ENCODE assay signal across 10 cellular contexts in genomic region chr19:35828694-35829301, GRCh38. TPM values are rescaled to one million over a fixed set of nuclear protein-coding genes. Genes with fewer than 3 reads are reported as not detected.
DNase-seq lines count a peak whose midpoint lies in the region; ATAC-seq, FAIRE-seq and TF ChIP-seq lines count a peak whose summit lies in the region.
"Had no signal": no experiment of that assay in that cellular context is flagged by ENCODE, and none has a peak within 500 bp of the region (broad histone marks: within the 10 kb centered on the region; RNA-seq: fewer than 3 reads in every experiment).

No MANE protein-coding gene starts in this region.

- peaks cover 24% of the 10 kb centered on the region for H3K27me3 Mint-ChIP-seq in activated CD8-positive, alpha-beta T cell treated with anti-CD3 and anti-CD28 coated beads for 36 hours
- H3K27me3 Mint-ChIP-seq in neural crest cell (ENCODE audit: low read depth) = peaks cover 77% of the 10 kb centered on the region

- H3K9ac ChIP-seq in IMR-90 (ENCODE audit: low read depth, low read length) = no peak overlapping the region

- H3K9me3 Mint-ChIP-seq in activated CD8-positive, alpha-beta T cell treated with anti-CD3 and anti-CD28 coated beads for 36 hours = no peaks in the 10 kb centered on the region
- no peaks in the 10 kb centered on the region for H3K9me3 Mint-ChIP-seq in neural crest cell

- H2AK5ac ChIP-seq in IMR-90 (ENCODE audit: low read depth, low read length) = no peak overlapping the region

- no TSS peak for BruUV-seq in IMR-90 (replicated peaks; lab: Mats Ljungman, UMichigan)

- dilution Hi-C loops in IMR-90 (cut with HindIII; ENCODE audit: low sequenced_read_pairs, unreplicated experiment) = no loop called here

- H3K56ac ChIP-seq in IMR-90 (ENCODE audit: extremely low read depth, insufficient read depth, low read length) = no peak overlapping the region

- H3K36me3 ChIP-seq in IMR-90 (ENCODE audit: control insufficient read depth, insufficient read depth, low read length) = no peaks in the 10 kb centered on the region

- CTCF ChIA-PET in IMR-90 (lab: Yijun Ruan, JAX) = interaction anchor here (0.6 kb wide), 1 partner anchor 13 kb away, joined by 3 read pairs; no protein-coding TSS in a partner anchor
- CTCF ChIA-PET in activated CD8-positive, alpha-beta T cell treated with anti-CD3 and anti-CD28 coated beads for 36 hours (lab: Charles Lee) = no interaction called here

- no peak overlapping the region for H3K27ac Mint-ChIP-seq in activated CD8-positive, alpha-beta T cell treated with anti-CD3 and anti-CD28 coated beads for 36 hours
- no peak overlapping the region for H3K27ac Mint-ChIP-seq in neural crest cell (ENCODE audit: unreplicated experiment)

- H3K27me3 ChIP-seq in IMR-90 (ENCODE audit: control insufficient read depth, insufficient read depth, low read length) = peaks cover 9% of the 10 kb centered on the region

- H3K27ac ChIP-seq in IMR-90 (ENCODE audit: insufficient read depth, low read length) = no peak overlapping the region
- H3K27ac ChIP-seq: psoas muscle, VCaP had no signal

- no peak for FAIRE-seq in RCC 7860 (lab: Jason Lieb, UNC)

- TF ChIP-seq RAD21 in IMR-90 (IDR thresholded peaks at IDR 0.05; ENCODE audit: low read length) = no peak

- H2BK5ac ChIP-seq in IMR-90 (ENCODE audit: low read depth, low read length, poor library complexity, severe bottlenecking) = no peak overlapping the region

- H2AK9ac ChIP-seq in IMR-90 (replicated peaks; ENCODE audit: low read depth, low read length, poor library complexity) = no peak overlapping the region

- no peak overlapping the region for H2AFZ ChIP-seq in IMR-90 (replicated peaks; ENCODE audit: low read length, poor library complexity)

- DNase-seq in A172 (ENCODE audit: low spot score) (peak; percentile 60), IMR-90 (peak; percentile 67), fibroblast of gingiva (ENCODE audit: low read depth) (peak; percentile 22), neural crest cell (ENCODE audit: low read depth, low spot score) (peak; percentile 80), NCI-H146 (lab: John Stamatoyannopoulos, UW) (no peak), RCC 7860 (ENCODE audit: low spot score) (no peak), NCI-H526 treated with DMSO at 0.1 percent for 48 hours (lab: John Stamatoyannopoulos, UW) (no peak)
- DNase-seq in activated CD8-positive, alpha-beta T cell treated with anti-CD3 and anti-CD28 coated beads for 36 hours = peak; percentile 75

- H3K18ac ChIP-seq in IMR-90 (ENCODE audit: low read depth, low read length) = no peak overlapping the region

- H3K9me1 ChIP-seq in IMR-90 (ENCODE audit: insufficient read depth, low read length) = no peaks in the 10 kb centered on the region

- H3K4ac ChIP-seq in IMR-90 (ENCODE audit: low read depth, low read length) = no peak overlapping the region

- no peak overlapping the region for H4K8ac ChIP-seq in IMR-90 (ENCODE audit: low read depth in 2 of 2, low read length in 2 of 2)

- no peaks in the 10 kb centered on the region for H4K20me1 ChIP-seq in IMR-90 (ENCODE audit: insufficient read depth, low read length)

- H2BK15ac ChIP-seq in IMR-90 (ENCODE audit: low read depth, low read length) = no peak overlapping the region

- no peak overlapping the region for H3K23ac ChIP-seq in IMR-90 (ENCODE audit: low read depth, low read length)

- no peak overlapping the region for H4K91ac ChIP-seq in IMR-90 (ENCODE audit: insufficient read depth, low read depth, low read length)

- H3K4me2 ChIP-seq in IMR-90 (ENCODE audit: low read depth, low read length) = no peak overlapping the region

- no peak overlapping the region for H3K4me3 Mint-ChIP-seq in activated CD8-positive, alpha-beta T cell treated with anti-CD3 and anti-CD28 coated beads for 36 hours
- no peak overlapping the region for H3K4me3 Mint-ChIP-seq in neural crest cell

- WGBS in IMR-90 (ENCODE audit: extremely low coverage in 2 of 2, insufficient read length in 1 of 2), 2 experiments = no CpG with 5 or more reads among the region's 12 CpGs

- in situ Hi-C loops in IMR-90 (cut with MboI; ENCODE audit: low sequenced_read_pairs) = no loop called here

- TF ChIP-seq CTCF in IMR-90 (conservative IDR thresholded peaks at IDR 0.05; ENCODE audit: low read depth, low read length) = no peak
- no peak for TF ChIP-seq CTCF in activated CD8-positive, alpha-beta T cell treated with anti-CD3 and anti-CD28 coated beads for 36 hours (IDR thresholded peaks at IDR 0.05)
- TF ChIP-seq CTCF in neural crest cell (conservative IDR thresholded peaks at IDR 0.05) = no peak

- H3K4me1 Mint-ChIP-seq in activated CD8-positive, alpha-beta T cell treated with anti-CD3 and anti-CD28 coated beads for 36 hours (ENCODE audit: low read depth) = no peaks in the 10 kb centered on the region
- no peaks in the 10 kb centered on the region for H3K4me1 Mint-ChIP-seq in neural crest cell

- POLR2A ChIA-PET in IMR-90 (lab: Charles Lee; ENCODE audit: unreplicated experiment) = no interaction called here
- POLR2A ChIA-PET in activated CD8-positive, alpha-beta T cell treated with anti-CD3 and anti-CD28 coated beads for 36 hours (lab: Charles Lee) = interaction anchor here (1.0 kb wide), 1 partner anchor 88 kb away, joined by 3 read pairs; no protein-coding TSS in a partner anchor

- H3K36me3 Mint-ChIP-seq in activated CD8-positive, alpha-beta T cell treated with anti-CD3 and anti-CD28 coated beads for 36 hours (ENCODE audit: low read depth) = no peaks in the 10 kb centered on the region
- H3K36me3 Mint-ChIP-seq in neural crest cell (ENCODE audit: low read depth) = no peaks in the 10 kb centered on the region

- H3K4me1 ChIP-seq in IMR-90 (ENCODE audit: control insufficient read depth, insufficient read depth, low read length) = no peaks in the 10 kb centered on the region
- H3K4me1 ChIP-seq: psoas muscle had no signal

- no peak overlapping the region for H2BK120ac ChIP-seq in IMR-90 (ENCODE audit: low read depth, low read length)

- no peak overlapping the region for H4K5ac ChIP-seq in IMR-90 (ENCODE audit: low read depth, low read length)

- no peak overlapping the region for H2BK20ac ChIP-seq in IMR-90 (ENCODE audit: low read depth, low read length)

- intact Hi-C loops in IMR-90 (cut with micrococcal nuclease) = no loop called here
- intact Hi-C loops in activated CD8-positive, alpha-beta T cell treated with anti-CD3 and anti-CD28 coated beads for 36 hours (cut with micrococcal nuclease) = no loop called here

- ATAC-seq in IMR-90 (ENCODE audit: low read depth) = peak; percentile 100
- peak; percentile 47 for ATAC-seq in activated CD8-positive, alpha-beta T cell treated with anti-CD3 and anti-CD28 coated beads for 36 hours

- H3K4me3 ChIP-seq in IMR-90 (ENCODE audit: insufficient read depth, low read depth, low read length) = no peak overlapping the region
- H3K4me3 ChIP-seq: psoas muscle had no signal

- no peak for TF ChIP-seq POLR2A in IMR-90 (IDR thresholded peaks at IDR 0.05; ENCODE audit: low read depth, low read length)

- no peaks in the 10 kb centered on the region for H3K79me1 ChIP-seq in IMR-90 (ENCODE audit: low read depth in 1 of 2, low read length in 2 of 2)

- H3K14ac ChIP-seq in IMR-90 (replicated peaks; ENCODE audit: low read depth, low read length) = no peak overlapping the region

- H3K9me3 ChIP-seq in IMR-90 (ENCODE audit: control insufficient read depth, insufficient read depth, low read length) = no peaks in the 10 kb centered on the region
- H3K9me3 ChIP-seq: psoas muscle had no signal

TF ChIP-seq in IMR-90, 13 proteins besides CTCF, POLR2A, EP300 and RAD21 (continues in another document):
- TF ChIP-seq RFX5 (IDR thresholded peaks at IDR 0.05; ENCODE audit: low read depth, low read length) = no peak
- peak; percentile 97 for TF ChIP-seq MXI1 (IDR thresholded peaks at IDR 0.05; ENCODE audit: borderline replicate concordance, low read depth, low read length)

RNA-seq across cellular contexts. Expression of gene PRODH2, which starts 16.2 kb away (rescaled TPM):
- not detected in 2 replicates for total RNA-seq in A172 (2014; rRNA removed; shearing (Covaris generic))
- total RNA-seq in IMR-90 (2012; rRNA removed) (not detected in 2 replicates), neural crest cell (not detected in 2 replicates)
- polyA plus RNA-seq in IMR-90 (2012; rRNA removed) = not detected in 2 replicates
- not detected in 2 replicates for polyA plus RNA-seq in IMR-90 (2012; cell fraction: cytosol; rRNA removed)
- polyA plus RNA-seq in IMR-90 (2012; cell fraction: nucleus; rRNA removed; ENCODE audit: low replicate concordance) = not detected in 2 replicates
- not detected for total RNA-seq in activated CD8-positive, alpha-beta T cell treated with anti-CD3 and anti-CD28 coated beads for 36 hours
- total RNA-seq: psoas muscle had no signal
- polyA plus RNA-seq: psoas muscle had no signal

RNA-seq across cellular contexts. Expression of gene NPHS1, which starts 23.5 kb away (rescaled TPM):
- not detected in 2 replicates for total RNA-seq in A172 (2014; rRNA removed; shearing (Covaris generic))
- total RNA-seq in IMR-90 (2012; rRNA removed) (not detected in 2 replicates), neural crest cell (not detected in 2 replicates)
- polyA plus RNA-seq in IMR-90 (2012; rRNA removed) = not detected in 2 replicates
- not detected in 2 replicates for polyA plus RNA-seq in IMR-90 (2012; cell fraction: cytosol; rRNA removed)
- not detected in 2 replicates for polyA plus RNA-seq in IMR-90 (2012; cell fraction: nucleus; rRNA removed; ENCODE audit: low replicate concordance)
- not detected for total RNA-seq in activated CD8-positive, alpha-beta T cell treated with anti-CD3 and anti-CD28 coated beads for 36 hours
- total RNA-seq: psoas muscle had no signal
- polyA plus RNA-seq: psoas muscle had no signal

RNA-seq across cellular contexts. Expression of gene KIRREL2, which starts 27.9 kb away (rescaled TPM):
- total RNA-seq in A172 (2014; rRNA removed; shearing (Covaris generic)) = 0.62 and 0.83 TPM in 2 replicates
- total RNA-seq in IMR-90 (2012; rRNA removed) = not detected in 2 replicates
- polyA plus RNA-seq in IMR-90 (2012; rRNA removed) = 0.04 TPM in 1 of 2 replicates, not detected in the other
- 0.04 TPM in 2 replicates for polyA plus RNA-seq in IMR-90 (2012; cell fraction: cytosol; rRNA removed)
- polyA plus RNA-seq in IMR-90 (2012; cell fraction: nucleus; rRNA removed; ENCODE audit: low replicate concordance) = 0.07 TPM in 1 of 2 replicates, not detected in the other
- total RNA-seq in activated CD8-positive, alpha-beta T cell treated with anti-CD3 and anti-CD28 coated beads for 36 hours = 1 to 10 TPM; 1.4 TPM
- total RNA-seq in neural crest cell = 4.5 and 5.2 TPM in 2 replicates
- total RNA-seq: psoas muscle had no signal
- polyA plus RNA-seq: psoas muscle had no signal

RNA-seq across cellular contexts. Expression of gene APLP1, which starts 39.6 kb away (rescaled TPM):
- total RNA-seq in A172 (2014; rRNA removed; shearing (Covaris generic)) = 39.8 and 52.5 TPM in 2 replicates
- total RNA-seq in IMR-90 (2012; rRNA removed) (4.7 and 6.7 TPM in 2 replicates), neural crest cell (140 and 143 TPM in 2 replicates)
- 41.0 and 44.3 TPM in 2 replicates for polyA plus RNA-seq in IMR-90 (2012; rRNA removed)
- polyA plus RNA-seq in IMR-90 (2012; cell fraction: cytosol; rRNA removed) = 33.4 and 44.7 TPM in 2 replicates
- 16.6 and 37.3 TPM in 2 replicates for polyA plus RNA-seq in IMR-90 (2012; cell fraction: nucleus; rRNA removed; ENCODE audit: low replicate concordance)
- 1 to 10 TPM; 2.0 to 2.1 TPM for total RNA-seq in activated CD8-positive, alpha-beta T cell treated with anti-CD3 and anti-CD28 coated beads for 36 hours

RNA-seq across cellular contexts. Expression of gene ARHGAP33, which starts 53.4 kb away (rescaled TPM):
- total RNA-seq in A172 (2014; rRNA removed; shearing (Covaris generic)) = 2.8 and 7.8 TPM in 2 replicates
- total RNA-seq in IMR-90 (2012; rRNA removed) (0.28 and 0.72 TPM in 2 replicates), neural crest cell (109 and 110 TPM in 2 replicates)
- polyA plus RNA-seq in IMR-90 (2012; rRNA removed) = 11.9 and 16.3 TPM in 2 replicates
- 2.3 and 4.9 TPM in 2 replicates for polyA plus RNA-seq in IMR-90 (2012; cell fraction: cytosol; rRNA removed)
- polyA plus RNA-seq in IMR-90 (2012; cell fraction: nucleus; rRNA removed; ENCODE audit: low replicate concordance) = 55.1 and 186 TPM in 2 replicates
- 10 to 100 TPM; 27.1 to 29.8 TPM for total RNA-seq in activated CD8-positive, alpha-beta T cell treated with anti-CD3 and anti-CD28 coated beads for 36 hours

Comparison
In these comparisons a context has a peak if more than half of its experiments do, and no peak if none do; other contexts are left out.
1. DNase-seq: peak in A172 (single experiment), IMR-90 (single experiment), activated CD8-positive, alpha-beta T cell treated with anti-CD3 and anti-CD28 coated beads for 36 hours (single experiment), fibroblast of gingiva (single experiment) and neural crest cell (single experiment); none in NCI-H146 (single experiment), RCC 7860 (single experiment) and NCI-H526 treated with DMSO at 0.1 percent for 48 hours (single experiment).